11 cellular contexts compared by ENCODE assay signal in genomic region chr1:32332290-32333079, GRCh38. TPM values are rescaled to one million over a fixed set of nuclear protein-coding genes. Genes with fewer than 3 reads are reported as not detected.
DNase-seq lines count a peak whose midpoint lies in the region; ATAC-seq, FAIRE-seq and TF ChIP-seq lines count a peak whose summit lies in the region.
"Had no signal": no experiment of that assay in that cellular context is flagged by ENCODE, and none has a peak within 500 bp of the region (broad histone marks: within the 10 kb centered on the region; RNA-seq: fewer than 3 reads in every experiment).

No MANE protein-coding gene starts in this region.

- H3K36me3 ChIP-seq in BLaER1 (peaks cover 73% of the 10 kb centered on the region), GM12878 (ENCODE audit: control insufficient read depth in 2 of 2, insufficient read depth in 2 of 2, low read length in 1 of 2) (peaks cover 38 to 42% of the 10 kb centered on the region in 2 experiments)
- peaks cover 25 to 53% (median 30%) of the 10 kb centered on the region in 3 experiments for H3K36me3 ChIP-seq in naive thymus-derived CD4-positive, alpha-beta T cell (ENCODE audit: control insufficient read depth in 2 of 3, insufficient read depth in 3 of 3, low read length in 3 of 3)
- H3K36me3 ChIP-seq in CD4-positive, alpha-beta memory T cell (ENCODE audit: insufficient read depth, low read length): peaks cover 47% of the 10 kb centered on the region

- H3K9me3 ChIP-seq in BLaER1: no peaks in the 10 kb centered on the region
- H3K9me3 ChIP-seq in GM12878 (replicated peaks; ENCODE audit: control insufficient read depth, insufficient read depth, low read length): no peaks in the 10 kb centered on the region
- no peaks in the 10 kb centered on the region for H3K9me3 ChIP-seq in naive thymus-derived CD4-positive, alpha-beta T cell (ENCODE audit: control insufficient read depth in 2 of 3, low read length in 3 of 3)
- no peaks in the 10 kb centered on the region for H3K9me3 ChIP-seq in CD4-positive, alpha-beta memory T cell (ENCODE audit: control insufficient read depth in 1 of 2, low read length in 2 of 2)

- H3K4me1 ChIP-seq in BLaER1 (peaks cover 56% of the 10 kb centered on the region), GM12878 (ENCODE audit: control insufficient read depth, insufficient read depth, low read length) (peaks cover 28% of the 10 kb centered on the region)
- H3K4me1 ChIP-seq in naive thymus-derived CD4-positive, alpha-beta T cell (ENCODE audit: control insufficient read depth in 2 of 2, insufficient read depth in 2 of 2, low read length in 2 of 2): peaks cover 18 to 30% of the 10 kb centered on the region in 2 donors
- H3K4me1 ChIP-seq in CD4-positive, alpha-beta memory T cell (ENCODE audit: insufficient read depth, low read length): peaks cover 31% of the 10 kb centered on the region

- no peak for FAIRE-seq in GM12878 (lab: Jason Lieb, UNC)

- ATAC-seq in GM12878: no peak
- no peak for ATAC-seq in naive thymus-derived CD4-positive, alpha-beta T cell

- 73% methylated on average over 3 of the region's 3 CpGs for WGBS in GM12878 (ENCODE audit: insufficient coverage, insufficient replicate concordance, low lambda C conversion rate, missing lambda C conversion rate)

- no peak for TF ChIP-seq EP300 in GM12878 (IDR thresholded peaks at IDR 0.05; ENCODE audit: borderline replicate concordance in 1 of 2, control insufficient read depth in 1 of 2, low read depth in 2 of 2, low read length in 2 of 2)

- no peaks in the 10 kb centered on the region for H3K27me3 ChIP-seq in BLaER1
- no peaks in the 10 kb centered on the region for H3K27me3 ChIP-seq in GM12878 (replicated peaks in 1 of 2; ENCODE audit: control insufficient read depth in 2 of 2, insufficient read depth in 2 of 2, low read length in 1 of 2)
- H3K27me3 ChIP-seq in naive thymus-derived CD4-positive, alpha-beta T cell (ENCODE audit: control insufficient read depth in 2 of 2, insufficient read depth in 2 of 2, low read length in 2 of 2): no peaks in the 10 kb centered on the region
- no peaks in the 10 kb centered on the region for H3K27me3 ChIP-seq in CD4-positive, alpha-beta memory T cell (ENCODE audit: insufficient read depth, low read length)

- POLR2A ChIA-PET in GM12878 (lab: Charles Lee): interaction anchor here (0.6 to 2.3 kb wide), 14 partner anchors 8 to 132 kb away, joined by 3 to 10 read pairs (median 3); partner anchors contain the start of genes BSDC1, CCDC28B, HDAC1 and LCK
- POLR2A ChIA-PET in naive thymus-derived CD4-positive, alpha-beta T cell (lab: Charles Lee): interaction anchor here (0.6 to 6.3 kb wide), 10 partner anchors 10 to 263 kb away, joined by 3 to 64 read pairs (median 4); partner anchors contain the start of gene LCK
- POLR2A ChIA-PET in CD4-positive, alpha-beta memory T cell (lab: Charles Lee; ENCODE audit: partially characterized antibody): interaction anchor here (0.9 to 8.5 kb wide), 10 partner anchors 10 to 132 kb away, joined by 3 to 173 read pairs (median 4); partner anchors contain the start of genes CCDC28B and HDAC1

- DNase-seq in GM12878 (ENCODE audit: low read depth, low spot score) (no peak), activated gamma-delta T cell (lab: John Stamatoyannopoulos, UW) (no peak), HCEC 1CT (no peak)
- DNase-seq in naive thymus-derived CD4-positive, alpha-beta T cell: no peak
- no peak for DNase-seq in stimulated activated CD4-positive, alpha-beta T cell treated with anti-CD3 and anti-CD28 coated beads, Interleukin-4, amount 100 ng/mL, for 4 hours
- no peak for DNase-seq in CD4-positive, alpha-beta memory T cell
- DNase-seq: cortex of kidney, DMS153, SW 1271 had no signal

- in situ Hi-C loops in GM12878 (cut with MboI): no loop called here

- H3K9me3 Mint-ChIP-seq in naive thymus-derived CD4-positive, alpha-beta T cell: no peaks in the 10 kb centered on the region
- H3K9me3 Mint-ChIP-seq in CD4-positive, alpha-beta memory T cell: peaks cover 0 to 3% (median 0%) of the 10 kb centered on the region in 8 donors

- TF ChIP-seq POLR2A in GM19099 (IDR thresholded peaks at IDR 0.05; ENCODE audit: extremely low read depth, insufficient read length, low read depth) (peak; percentile 25), GM12878 (IDR thresholded peaks at IDR 0.05; ENCODE audit: low read depth, low read length) (peak; percentile 67)

- H3K79me2 ChIP-seq in GM12878 (ENCODE audit: control insufficient read depth, insufficient read depth, low read length): peaks cover 24% of the 10 kb centered on the region

- no peak for TF ChIP-seq RAD21 in GM12878 (IDR thresholded peaks at IDR 0.05; ENCODE audit: insufficient read depth, low read depth, low read length)

- H3K27me3 Mint-ChIP-seq in naive thymus-derived CD4-positive, alpha-beta T cell: no peaks in the 10 kb centered on the region
- no peaks in the 10 kb centered on the region for H3K27me3 Mint-ChIP-seq in CD4-positive, alpha-beta memory T cell

- no peak for TF ChIP-seq CTCF in GM12878 (IDR thresholded peaks at IDR 0.05 in 2 of 3, conservative IDR thresholded peaks at IDR 0.05 in 1 of 3; ENCODE audit: control insufficient read depth in 2 of 3, extremely low read depth in 1 of 3, insufficient read depth in 1 of 3, low read depth in 3 of 3, low read length in 3 of 3)

- H3K4me3 Mint-ChIP-seq in naive thymus-derived CD4-positive, alpha-beta T cell: no peak overlapping the region
- H3K4me3 Mint-ChIP-seq in CD4-positive, alpha-beta memory T cell: no peak overlapping the region

- H3K27ac ChIP-seq in BLaER1 (no peak overlapping the region; the same call in 1 of the 2 replicates), GM12878 (ENCODE audit: control insufficient read depth, insufficient read depth) (peak overlapping the region; percentile 3; the same call in 1 of the 2 replicates)
- H3K27ac ChIP-seq in naive thymus-derived CD4-positive, alpha-beta T cell (ENCODE audit: low read depth, low read length): no peak overlapping the region
- H3K27ac ChIP-seq in CD4-positive, alpha-beta memory T cell (ENCODE audit: low read depth, low read length): no peak overlapping the region

- H2AFZ ChIP-seq in GM12878 (ENCODE audit: control insufficient read depth, low read depth, low read length): no peak overlapping the region

- H3K36me3 Mint-ChIP-seq in naive thymus-derived CD4-positive, alpha-beta T cell: peaks cover 8 to 31% (median 17%) of the 10 kb centered on the region in 5 donors
- H3K36me3 Mint-ChIP-seq in CD4-positive, alpha-beta memory T cell: peaks cover 41 to 62% of the 10 kb centered on the region in 2 donors

- RAD21 ChIA-PET in GM12878 (lab: Charles Lee; ENCODE audit: unreplicated experiment): interaction anchor here (0.8 to 2.5 kb wide), 11 partner anchors 11 to 117 kb away, joined by 3 to 13 read pairs (median 5); partner anchors contain the start of genes BSDC1 and LCK

- SMC1A ChIA-PET in GM12878 (lab: Charles Lee; ENCODE audit: uncharacterized antibody, unreplicated experiment): interaction anchor here (0.6 to 4.1 kb wide), 10 partner anchors 8 to 117 kb away, joined by 3 to 17 read pairs (median 4); partner anchors contain the start of gene BSDC1

- peaks cover 88% of the 10 kb centered on the region for H4K20me1 ChIP-seq in BLaER1
- H4K20me1 ChIP-seq in GM12878 (ENCODE audit: control insufficient read depth, insufficient read depth): no peaks in the 10 kb centered on the region; the same call in 1 of the 2 replicates

- peak overlapping the region in 7 of 9 donors; percentile 34 to 95 (median 55) for H3K27ac Mint-ChIP-seq in naive thymus-derived CD4-positive, alpha-beta T cell
- peak overlapping the region in 2 of 7 donors; percentile 36 to 75 for H3K27ac Mint-ChIP-seq in CD4-positive, alpha-beta memory T cell

- CTCF ChIA-PET in GM12878 (lab: Yijun Ruan, JAX): interaction anchor here (0.6 to 5.2 kb wide), 16 partner anchors 10 to 355 kb away, joined by 3 to 29 read pairs (median 4); partner anchors contain the start of gene BSDC1
- CTCF ChIA-PET in naive thymus-derived CD4-positive, alpha-beta T cell (lab: Charles Lee): interaction anchor here (0.6 to 1.8 kb wide), 8 partner anchors 11 to 1553 kb away, joined by 3 to 6 read pairs (median 4); no protein-coding TSS in a partner anchor
- CTCF ChIA-PET in CD4-positive, alpha-beta memory T cell (lab: Charles Lee; ENCODE audit: partially characterized antibody): interaction anchor here (1.4 to 4.3 kb wide), 6 partner anchors 10 to 116 kb away, joined by 3 to 14 read pairs (median 8); no protein-coding TSS in a partner anchor

- BruUV-seq in GM12878 (replicated peaks; lab: Mats Ljungman, UMichigan): no TSS peak

- peaks cover 24 to 43% (median 36%) of the 10 kb centered on the region in 7 donors for H3K4me1 Mint-ChIP-seq in naive thymus-derived CD4-positive, alpha-beta T cell
- H3K4me1 Mint-ChIP-seq in CD4-positive, alpha-beta memory T cell: peaks cover 20 to 35% (median 25%) of the 10 kb centered on the region in 4 donors

- intact Hi-C loops in GM12878 (cut with micrococcal nuclease; ENCODE audit: unreplicated experiment): no loop called here
- intact Hi-C loops in naive thymus-derived CD4-positive, alpha-beta T cell (cut with micrococcal nuclease): no loop called here
- intact Hi-C loops in CD4-positive, alpha-beta memory T cell (cut with micrococcal nuclease): no loop called here

- H3K4me3 ChIP-seq in BLaER1: no peak overlapping the region
- H3K4me3 ChIP-seq in GM12878: no peak overlapping the region
- no peak overlapping the region for H3K4me3 ChIP-seq in naive thymus-derived CD4-positive, alpha-beta T cell (ENCODE audit: low read length)
- H3K4me3 ChIP-seq in CD4-positive, alpha-beta memory T cell (ENCODE audit: low read length in 2 of 2): no peak overlapping the region

- H3K9ac ChIP-seq in BLaER1 (0 out of 2 replicates have a peak overlapping the region, but pooled peaks have one; percentile 49), GM12878 (ENCODE audit: control insufficient read depth, insufficient read depth, low read length) (peak overlapping the region; percentile 6; the same call in 1 of the 2 replicates)

- H3K4me2 ChIP-seq in BLaER1: peak overlapping the region; percentile 92
- peak overlapping the region; percentile 32; the same call in 1 of the 2 replicates for H3K4me2 ChIP-seq in GM12878 (ENCODE audit: control insufficient read depth, insufficient read depth)

RNA-seq across cellular contexts. Expression of gene MARCKSL1, which starts 3.5 kb away (rescaled TPM):
- total RNA-seq in GM12878 (2013; cell fraction: nucleolus; rRNA removed): 37.8 and 40.5 TPM in 2 replicates
- total RNA-seq in GM12878 (2014; rRNA removed) (106 TPM in 2 replicates), GM12878 (2014; rRNA removed; fragmentation: Illumina TruSeq; extraction: Trizol) (71.4 and 80.8 TPM in 2 replicates), GM12878 (2021) (180 and 191 TPM in 2 replicates)
- polyA plus RNA-seq in GM12878 (2011; ENCODE audit: low read depth): 85.9 TPM
- polyA plus RNA-seq in GM12878 (2011; rRNA removed) (106 and 147 TPM in 2 replicates), GM12878 (2014; fragmentation: Illumina TruSeq; extraction: Trizol) (189 and 225 TPM in 2 replicates), GM12878 (2014; fragmentation: Nextera tagmentation; extraction: Ambion mirVana) (10 to 100 TPM; 14.5 to 32.6 TPM), GM12878 (2014; rRNA removed) (200 and 211 TPM in 2 replicates), GM12878 (2016; fragmentation: Nextera tagmentation; extraction: Ambion mirVana) (100 to 1,000 TPM; 169 to 194 TPM)
- polyA plus RNA-seq in GM12878 (2011; cell fraction: cytosol; rRNA removed): 195 and 246 TPM in 2 replicates
- polyA plus RNA-seq in GM12878 (2011; cell fraction: nucleus; rRNA removed): 53.2 and 58.0 TPM in 2 replicates
- polyA plus RNA-seq in GM12878 (2012): 125 and 138 TPM in 2 replicates
- 88.5 and 105 TPM in 2 replicates for polyA minus RNA-seq in GM12878 (2011; rRNA and poly(A)+ RNA removed)
- polyA minus RNA-seq in GM12878 (2011; cell fraction: cytosol; rRNA and poly(A)+ RNA removed): 30.7 and 31.0 TPM in 2 replicates
- 29.0 and 35.5 TPM in 2 replicates for polyA minus RNA-seq in GM12878 (2011; cell fraction: nucleus; rRNA and poly(A)+ RNA removed)
- 10 to 100 TPM; 22.2 to 70.2 (median 41.7) TPM for total RNA-seq in naive thymus-derived CD4-positive, alpha-beta T cell
- polyA plus RNA-seq in naive thymus-derived CD4-positive, alpha-beta T cell: 100 to 1,000 TPM; 175 to 222 TPM
- 10 to 100 TPM; 46.5 to 47.3 TPM for total RNA-seq in CD4-positive, alpha-beta memory T cell
- 10 to 100 TPM; 74.5 to 75.9 TPM for polyA plus RNA-seq in CD4-positive, alpha-beta memory T cell

RNA-seq across cellular contexts. Expression of gene FAM229A, which starts 29.8 kb away (rescaled TPM):
- 18.1 and 20.0 TPM in 2 replicates for total RNA-seq in GM12878 (2013; cell fraction: nucleolus; rRNA removed)
- total RNA-seq in GM12878 (2014; rRNA removed): 1.4 and 2.1 TPM in 2 replicates
- total RNA-seq in GM12878 (2014; rRNA removed; fragmentation: Illumina TruSeq; extraction: Trizol): 1.2 and 1.3 TPM in 2 replicates
- total RNA-seq in GM12878 (2021): 3.1 and 5.1 TPM in 2 replicates
- polyA plus RNA-seq in GM12878 (2011; ENCODE audit: low read depth): 2.6 TPM
- polyA plus RNA-seq in GM12878 (2011; rRNA removed): 4.0 and 5.3 TPM in 2 replicates
- 3.2 and 4.8 TPM in 2 replicates for polyA plus RNA-seq in GM12878 (2011; cell fraction: cytosol; rRNA removed)
- polyA plus RNA-seq in GM12878 (2011; cell fraction: nucleus; rRNA removed): 34.5 and 36.3 TPM in 2 replicates
- polyA plus RNA-seq in GM12878 (2012): 5.5 and 10.1 TPM in 2 replicates
- polyA plus RNA-seq in GM12878 (2014; fragmentation: Illumina TruSeq; extraction: Trizol): 2.6 and 2.9 TPM in 2 replicates
- polyA plus RNA-seq in GM12878 (2014; fragmentation: Nextera tagmentation; extraction: Ambion mirVana): under 1 TPM in 1 of 2 experiments, not detected in 1; 0.02 TPM
- 4.5 and 5.3 TPM in 2 replicates for polyA plus RNA-seq in GM12878 (2014; rRNA removed)
- polyA plus RNA-seq in GM12878 (2016; fragmentation: Nextera tagmentation; extraction: Ambion mirVana): 1 to 10 TPM in 1 of 2 experiments, under 1 TPM in 1; 0.25 to 1.2 TPM
- polyA minus RNA-seq in GM12878 (2011; rRNA and poly(A)+ RNA removed): 2.3 and 3.1 TPM in 2 replicates
- 0.67 and 1.7 TPM in 2 replicates for polyA minus RNA-seq in GM12878 (2011; cell fraction: cytosol; rRNA and poly(A)+ RNA removed)
- 3.0 and 8.3 TPM in 2 replicates for polyA minus RNA-seq in GM12878 (2011; cell fraction: nucleus; rRNA and poly(A)+ RNA removed)
- 10 to 100 TPM; 11.9 to 37.6 (median 27.7) TPM for total RNA-seq in naive thymus-derived CD4-positive, alpha-beta T cell
- polyA plus RNA-seq in naive thymus-derived CD4-positive, alpha-beta T cell: 1 to 10 TPM in 1 of 2 donors, under 1 TPM in 1; 0.32 to 2.5 TPM
- total RNA-seq in CD4-positive, alpha-beta memory T cell: 10 to 100 TPM; 32.2 to 34.6 TPM
- under 1 TPM in 1 of 2 donors, not detected in 1; 0.39 TPM for polyA plus RNA-seq in CD4-positive, alpha-beta memory T cell

RNA-seq across cellular contexts. Expression of gene TSSK3, which starts 29.9 kb away (rescaled TPM):
- 9.4 and 11.8 TPM in 2 replicates for total RNA-seq in GM12878 (2013; cell fraction: nucleolus; rRNA removed)
- total RNA-seq in GM12878 (2014; rRNA removed): 0.56 and 0.98 TPM in 2 replicates
- 0.63 and 1.6 TPM in 2 replicates for total RNA-seq in GM12878 (2014; rRNA removed; fragmentation: Illumina TruSeq; extraction: Trizol)
- total RNA-seq in GM12878 (2021): 0.82 and 1.2 TPM in 2 replicates
- polyA plus RNA-seq in GM12878 (2011; ENCODE audit: low read depth): 1.00 TPM
- 0.67 and 1.2 TPM in 2 replicates for polyA plus RNA-seq in GM12878 (2011; rRNA removed)
- polyA plus RNA-seq in GM12878 (2011; cell fraction: cytosol; rRNA removed): 0.62 and 0.78 TPM in 2 replicates
- polyA plus RNA-seq in GM12878 (2011; cell fraction: nucleus; rRNA removed): 1.2 and 2.2 TPM in 2 replicates
- polyA plus RNA-seq in GM12878 (2012): 1.3 and 3.3 TPM in 2 replicates
- polyA plus RNA-seq in GM12878 (2014; fragmentation: Illumina TruSeq; extraction: Trizol): 0.48 and 0.92 TPM in 2 replicates
- under 1 TPM; 0.42 to 0.77 TPM for polyA plus RNA-seq in GM12878 (2014; fragmentation: Nextera tagmentation; extraction: Ambion mirVana)
- polyA plus RNA-seq in GM12878 (2014; rRNA removed): 0.51 and 1.2 TPM in 2 replicates
- polyA plus RNA-seq in GM12878 (2016; fragmentation: Nextera tagmentation; extraction: Ambion mirVana): under 1 TPM; 0.58 to 0.82 TPM
- 0.46 and 0.51 TPM in 2 replicates for polyA minus RNA-seq in GM12878 (2011; rRNA and poly(A)+ RNA removed)
- polyA minus RNA-seq in GM12878 (2011; cell fraction: cytosol; rRNA and poly(A)+ RNA removed): not detected in 2 replicates
- 0.73 and 1.2 TPM in 2 replicates for polyA minus RNA-seq in GM12878 (2011; cell fraction: nucleus; rRNA and poly(A)+ RNA removed)
- total RNA-seq in naive thymus-derived CD4-positive, alpha-beta T cell: 1 to 10 TPM in 4 of 5 experiments, under 1 TPM in 1; 0.77 to 7.2 (median 2.7) TPM
- polyA plus RNA-seq in naive thymus-derived CD4-positive, alpha-beta T cell: 1 to 10 TPM in 1 of 2 donors, under 1 TPM in 1; 0.50 to 3.2 TPM
- total RNA-seq in CD4-positive, alpha-beta memory T cell: 1 to 10 TPM; 3.5 to 4.3 TPM
- under 1 TPM in 1 of 2 donors, not detected in 1; 0.73 TPM for polyA plus RNA-seq in CD4-positive, alpha-beta memory T cell

RNA-seq across cellular contexts. Expression of gene HDAC1, which starts 40.6 kb away (rescaled TPM):
- total RNA-seq in GM12878 (2013; cell fraction: nucleolus; rRNA removed): 223 and 249 TPM in 2 replicates
- total RNA-seq in GM12878 (2014; rRNA removed): 154 and 164 TPM in 2 replicates
- total RNA-seq in GM12878 (2014; rRNA removed; fragmentation: Illumina TruSeq; extraction: Trizol): 145 and 147 TPM in 2 replicates
- total RNA-seq in GM12878 (2021): 153 and 154 TPM in 2 replicates
- 251 TPM for polyA plus RNA-seq in GM12878 (2011; ENCODE audit: low read depth)
- polyA plus RNA-seq in GM12878 (2011; rRNA removed): 285 and 331 TPM in 2 replicates
- 262 and 280 TPM in 2 replicates for polyA plus RNA-seq in GM12878 (2011; cell fraction: cytosol; rRNA removed)
- polyA plus RNA-seq in GM12878 (2011; cell fraction: nucleus; rRNA removed): 560 and 603 TPM in 2 replicates
- 155 and 221 TPM in 2 replicates for polyA plus RNA-seq in GM12878 (2012)
- 189 and 199 TPM in 2 replicates for polyA plus RNA-seq in GM12878 (2014; fragmentation: Illumina TruSeq; extraction: Trizol)
- 100 to 1,000 TPM; 150 to 151 TPM for polyA plus RNA-seq in GM12878 (2014; fragmentation: Nextera tagmentation; extraction: Ambion mirVana)
- 170 and 182 TPM in 2 replicates for polyA plus RNA-seq in GM12878 (2014; rRNA removed)
- 100 to 1,000 TPM; 196 to 206 TPM for polyA plus RNA-seq in GM12878 (2016; fragmentation: Nextera tagmentation; extraction: Ambion mirVana)
- polyA minus RNA-seq in GM12878 (2011; rRNA and poly(A)+ RNA removed): 318 and 386 TPM in 2 replicates
- 63.9 and 75.7 TPM in 2 replicates for polyA minus RNA-seq in GM12878 (2011; cell fraction: cytosol; rRNA and poly(A)+ RNA removed)
- 138 and 194 TPM in 2 replicates for polyA minus RNA-seq in GM12878 (2011; cell fraction: nucleus; rRNA and poly(A)+ RNA removed)
- 100 to 1,000 TPM in 4 of 5 experiments, 10 to 100 TPM in 1; 81.8 to 205 (median 174) TPM for total RNA-seq in naive thymus-derived CD4-positive, alpha-beta T cell
- 100 to 1,000 TPM; 170 to 209 TPM for polyA plus RNA-seq in naive thymus-derived CD4-positive, alpha-beta T cell
- total RNA-seq in CD4-positive, alpha-beta memory T cell: 100 to 1,000 TPM; 174 to 190 TPM
- 100 to 1,000 TPM; 169 to 185 TPM for polyA plus RNA-seq in CD4-positive, alpha-beta memory T cell
